23 cellular contexts compared by ENCODE assay signal in genomic region chr5:37881359-37881758, GRCh38. TPM values are rescaled to one million over a fixed set of nuclear protein-coding genes. Genes with fewer than 3 reads are reported as not detected.
DNase-seq lines count a peak whose midpoint lies in the region; ATAC-seq and TF ChIP-seq lines count a peak whose summit lies in the region.
"Had no signal": no experiment of that assay in that cellular context is flagged by ENCODE, and none has a peak within 500 bp of the region (broad histone marks: within the 10 kb centered on the region; RNA-seq: fewer than 3 reads in every experiment).

No MANE protein-coding gene starts in this region.

- H3K36me3 Mint-ChIP-seq in progenitor cell of endocrine pancreas (ENCODE audit: insufficient read depth) (no peaks in the 10 kb centered on the region), CD14-positive monocyte (no peaks in the 10 kb centered on the region)
- H3K36me3 Mint-ChIP-seq: activated naive CD4-positive, alpha-beta T cell treated with anti-CD3 and anti-CD28 coated beads, Interleukin-2, amount 50 U/mL, for 24 hours had no signal

- no peak overlapping the region for H2BK12ac ChIP-seq in mesenchymal stem cell (ENCODE audit: low read length in 2 of 2)

- H3K79me1 ChIP-seq in mesenchymal stem cell (replicated peaks; ENCODE audit: low read length, poor library complexity, severe bottlenecking), result no peaks in the 10 kb centered on the region

- in situ Hi-C loops in transverse colon (cut with MboI; ENCODE audit: low pct_ligation_motif_present in 1 of 4, low pct_unique_long_range_greater_than_20kb in 1 of 4, low sequenced_read_pairs in 3 of 4), result no loop called here

- TF ChIP-seq EP300 in transverse colon (IDR thresholded peaks at IDR 0.05; ENCODE audit: low read depth), result no peak

- H3K18ac ChIP-seq in mesenchymal stem cell (ENCODE audit: low read depth in 1 of 2, low read length in 2 of 2), result no peak overlapping the region

- no peak overlapping the region for H3K23ac ChIP-seq in mesenchymal stem cell (ENCODE audit: low read length in 2 of 2)

- H3K4me1 ChIP-seq in mesenchymal stem cell (ENCODE audit: control insufficient read depth, insufficient read depth, low read depth, low read length), result no peaks in the 10 kb centered on the region
- peaks cover 0 to 3% (median 0%) of the 10 kb centered on the region in 4 donors for H3K4me1 ChIP-seq in transverse colon
- H3K4me1 ChIP-seq: body of pancreas had no signal

- H2BK15ac ChIP-seq in mesenchymal stem cell (ENCODE audit: low read depth, poor library complexity, severe bottlenecking), result no peak overlapping the region

- H3K4me2 ChIP-seq in mesenchymal stem cell (ENCODE audit: low read length, poor library complexity, severe bottlenecking), result no peak overlapping the region
- H3K4me2 ChIP-seq: SK-N-SH had no signal

- H3K36me3 ChIP-seq in mesenchymal stem cell (ENCODE audit: control insufficient read depth in 1 of 2, insufficient read depth in 2 of 2, low read depth in 1 of 2, low read length in 2 of 2) (no peaks in the 10 kb centered on the region), transverse colon (no peaks in the 10 kb centered on the region)
- H3K36me3 ChIP-seq: esophagus muscularis mucosa had no signal

- H3K4me1 Mint-ChIP-seq in progenitor cell of endocrine pancreas (ENCODE audit: low read depth) (peaks cover 4% of the 10 kb centered on the region), CD14-positive monocyte (no peaks in the 10 kb centered on the region)
- H3K4me1 Mint-ChIP-seq: activated naive CD4-positive, alpha-beta T cell treated with anti-CD3 and anti-CD28 coated beads, Interleukin-2, amount 50 U/mL, for 24 hours had no signal

- H3K9me3 ChIP-seq in mesenchymal stem cell (ENCODE audit: control insufficient read depth, low read length) (no peaks in the 10 kb centered on the region), transverse colon (no peaks in the 10 kb centered on the region)
- H3K9me3 ChIP-seq: body of pancreas, esophagus muscularis mucosa, SK-N-SH had no signal

- peak; percentile 79 for ATAC-seq in GM18511 (IDR thresholded peaks at IDR 0.05; ENCODE audit: unreplicated experiment)
- peak; percentile 67 for ATAC-seq in GM19463 (IDR thresholded peaks at IDR 0.05; ENCODE audit: unreplicated experiment)
- ATAC-seq in HG02852 (IDR thresholded peaks at IDR 0.05; ENCODE audit: unreplicated experiment), result peak; percentile 85
- ATAC-seq in HG03442 (IDR thresholded peaks at IDR 0.05; ENCODE audit: unreplicated experiment), result peak; percentile 91
- ATAC-seq: body of pancreas, HepG2 had no signal

- no peak overlapping the region for H2BK5ac ChIP-seq in mesenchymal stem cell (ENCODE audit: low read depth, low read length, poor library complexity, severe bottlenecking)

- intact Hi-C loops in CD14-positive monocyte (cut with micrococcal nuclease) (no loop called here), transverse colon (cut with DNase I; ENCODE audit: low total_unique reads) (no loop called here)

- no peak overlapping the region for H3K4ac ChIP-seq in mesenchymal stem cell (ENCODE audit: low read depth in 1 of 2, low read length in 2 of 2)

- no peak overlapping the region for H2AK5ac ChIP-seq in mesenchymal stem cell (ENCODE audit: low read length, severe bottlenecking)

- H3K14ac ChIP-seq in mesenchymal stem cell (ENCODE audit: low read length in 2 of 2), result no peak overlapping the region

- H3K27me3 Mint-ChIP-seq in progenitor cell of endocrine pancreas (no peaks in the 10 kb centered on the region), CD14-positive monocyte (ENCODE audit: low read depth in 3 of 3) (peaks cover 2 to 10% (median 2%) of the 10 kb centered on the region in 3 donors)

- H3K9me3 Mint-ChIP-seq in progenitor cell of endocrine pancreas (ENCODE audit: low read depth) (no peaks in the 10 kb centered on the region), CD14-positive monocyte (peaks cover 0 to 7% (median 0%) of the 10 kb centered on the region in 7 donors)
- H3K9me3 Mint-ChIP-seq: activated naive CD4-positive, alpha-beta T cell treated with anti-CD3 and anti-CD28 coated beads, Interleukin-2, amount 50 U/mL, for 24 hours had no signal

- H4K8ac ChIP-seq in mesenchymal stem cell (ENCODE audit: low read length), result no peak overlapping the region

- no peak for DNase-seq in progenitor cell of endocrine pancreas (ENCODE audit: low spot score, unreplicated experiment)
- DNase-seq in CD14-positive monocyte (ENCODE audit: low spot score), result no peak
- DNase-seq in mesenchymal stem cell, result no peak
- DNase-seq in transverse colon, result no peak
- DNase-seq: activated T-cell treated with anti-CD3 and anti-CD28 coated beads, Interleukin-2, amount 50 U/mL, for 1 hour; body of pancreas; dermis blood vessel endothelial cell; head of caudate nucleus; mammary epithelial cell; MM.1S; NCI-H2081 treated with DMSO at 0.1 percent for 48 hours; NCI-H69; SK-N-SH had no signal

- H4K91ac ChIP-seq in mesenchymal stem cell (ENCODE audit: low read length), result no peak overlapping the region

- TF ChIP-seq POLR2A in transverse colon (IDR thresholded peaks at IDR 0.05), result no peak

- 100% methylated on average over 2 of the region's 3 CpGs for WGBS in mesenchymal stem cell
- 67 to 73% methylated on average over 3 of the region's 3 CpGs for WGBS in transverse colon (ENCODE audit: low coverage in 1 of 2), 2 donors

- H3K27ac Mint-ChIP-seq in progenitor cell of endocrine pancreas (no peak overlapping the region), CD14-positive monocyte (no peak overlapping the region)
- H3K27ac Mint-ChIP-seq: activated naive CD4-positive, alpha-beta T cell treated with anti-CD3 and anti-CD28 coated beads, Interleukin-2, amount 50 U/mL, for 24 hours; stimulated activated naive CD8-positive, alpha-beta T cell treated with anti-CD3 and anti-CD28 coated beads, Interleukin-15, Interleukin-2, amounts not matched to agents 100 ng/mL and 50 ng/mL, for 24 hours had no signal

- H3K4me3 ChIP-seq in mesenchymal stem cell (ENCODE audit: insufficient read depth in 1 of 2, low read depth in 1 of 2, low read length in 2 of 2), result no peak overlapping the region
- H3K4me3 ChIP-seq in transverse colon, result no peak overlapping the region
- H3K4me3 ChIP-seq: body of pancreas, esophagus muscularis mucosa had no signal

- no peak overlapping the region for H3K27ac ChIP-seq in mesenchymal stem cell (ENCODE audit: low read length, poor library complexity, severe bottlenecking)
- no peak overlapping the region for H3K27ac ChIP-seq in transverse colon
- H3K27ac ChIP-seq: body of pancreas, esophagus muscularis mucosa had no signal

- H2BK120ac ChIP-seq in mesenchymal stem cell (ENCODE audit: low read depth, low read length), result no peak overlapping the region

- TF ChIP-seq CTCF in progenitor cell of endocrine pancreas (IDR thresholded peaks at IDR 0.05; ENCODE audit: unreplicated experiment), result no peak
- no peak for TF ChIP-seq CTCF in CD14-positive monocyte (IDR thresholded peaks at IDR 0.05)
- TF ChIP-seq CTCF in transverse colon (IDR thresholded peaks at IDR 0.05), result no peak

- no peak overlapping the region for H3K9ac ChIP-seq in mesenchymal stem cell (ENCODE audit: low read length)
- H3K9ac ChIP-seq: SK-N-SH had no signal

- no peak overlapping the region for H3K4me3 Mint-ChIP-seq in progenitor cell of endocrine pancreas (ENCODE audit: low read depth)
- no peak overlapping the region for H3K4me3 Mint-ChIP-seq in CD14-positive monocyte
- H3K4me3 Mint-ChIP-seq: activated naive CD4-positive, alpha-beta T cell treated with anti-CD3 and anti-CD28 coated beads, Interleukin-2, amount 50 U/mL, for 24 hours; stimulated activated naive CD8-positive, alpha-beta T cell treated with anti-CD3 and anti-CD28 coated beads, Interleukin-15, Interleukin-2, amounts not matched to agents 100 ng/mL and 50 ng/mL, for 24 hours had no signal

- H3K27me3 ChIP-seq in mesenchymal stem cell (ENCODE audit: control insufficient read depth in 1 of 2, insufficient read depth in 1 of 2, low read length in 2 of 2), result peaks cover 19 to 47% of the 10 kb centered on the region in 2 experiments
- no peaks in the 10 kb centered on the region for H3K27me3 ChIP-seq in transverse colon
- H3K27me3 ChIP-seq: body of pancreas, esophagus muscularis mucosa had no signal

- H2AFZ ChIP-seq in mesenchymal stem cell (ENCODE audit: low read depth, low read length), result no peak overlapping the region

RNA-seq across cellular contexts. Expression of gene GDNF, which starts 41.5 kb away (rescaled TPM):
- total RNA-seq in progenitor cell of endocrine pancreas (0.47 and 0.57 TPM in 2 replicates), transverse colon (1 to 10 TPM in 3 of 4 donors, under 1 TPM in 1; 0.80 to 2.4 (median 1.8) TPM)
- not detected for polyA plus RNA-seq in CD14-positive monocyte
- 7.8 TPM for polyA plus RNA-seq in mesenchymal stem cell (2013, experiment 1 of 2)
- polyA plus RNA-seq in mesenchymal stem cell (2013, experiment 2 of 2), result 7.9 TPM
- total RNA-seq: body of pancreas, dermis blood vessel endothelial cell, ureter had no signal
- polyA plus RNA-seq: neural cell had no signal
